Comparison of ENCODE assay signal across 7 cellular contexts in genomic region chr10:46420002-46420401, GRCh38. TPM values are rescaled to one million over a fixed set of nuclear protein-coding genes. Genes with fewer than 3 reads are reported as not detected.
"Had no signal": no experiment of that assay in that cellular context is flagged by ENCODE, and none has a peak within 500 bp of the region (broad histone marks: within the 10 kb centered on the region; RNA-seq: fewer than 3 reads in every experiment).

No MANE protein-coding gene starts in this region.

RNA-seq across cellular contexts. Expression of gene ANXA8L1, which starts 44.4 kb away (rescaled TPM):
- total RNA-seq: LHCN-M2, NCI-H460, Peyer's patch had no signal

RNA-seq across cellular contexts. Expression of gene NPY4R, which starts 45.8 kb away (rescaled TPM):
- total RNA-seq: activated CD4-positive, alpha-beta memory T cell treated with anti-CD3 and anti-CD28 coated beads, Interleukin-2, amount 10 ng/mL, durations not matched to agents 7 days and 5 days; activated CD8-positive, alpha-beta memory T cell treated with anti-CD3 and anti-CD28 coated beads, Interleukin-2, amount 10 ng/mL, durations not matched to agents 7 days and 5 days; LHCN-M2; NCI-H460; T-helper 1 cell treated with Interleukin-12 subunit alpha and Interleukin-12 subunit beta and Interleukin-4 antibody, amounts not matched to agents 30 ng/mL and 1 ng/mL, for 36 hours; T-helper 2 cell treated with Interferon-gamma antibody and Interleukin-4, amounts not matched to agents 100 ng/mL and 5 ng/mL, for 36 hours had no signal
